Comparison of ENCODE assay signal across 31 cellular contexts in genomic region chr11:57097149-57097548, GRCh38.
"Had no signal": no experiment of that assay in that cellular context is flagged by ENCODE, and none has a peak within 500 bp of the region (broad histone marks: within the 10 kb centered on the region; RNA-seq: fewer than 3 reads in every experiment).

No MANE protein-coding gene starts in this region.

- H3K27me3 ChIP-seq: adrenal gland, body of pancreas, breast epithelium, Peyer's patch, SJSA1 had no signal

- H3K4me3 ChIP-seq: adrenal gland, body of pancreas, breast epithelium, Peyer's patch, SJSA1 had no signal

- ATAC-seq: activated CD4-positive, CD25-positive, alpha-beta regulatory T cell treated with anti-CD3 and anti-CD28 coated beads, Interleukin-2, amount 50 U/mL, for 24 hours; activated naive CD4-positive, alpha-beta T cell treated with anti-CD3 and anti-CD28 coated beads, Interleukin-2, amount 50 U/mL, for 72 hours; activated T-cell treated with anti-CD3 and anti-CD28 coated beads, Interleukin-2, amount 50 U/mL, for 4 hours; body of pancreas; PC-3 had no signal

- H3K27ac ChIP-seq: adrenal gland, body of pancreas, breast epithelium, KMS-11, Peyer's patch, SJSA1 had no signal

- H3K4me1 ChIP-seq: adrenal gland, breast epithelium, Peyer's patch had no signal

- H3K36me3 ChIP-seq: adrenal gland, breast epithelium, Peyer's patch, SJSA1 had no signal

- FAIRE-seq: astrocyte, TTC549 had no signal

- DNase-seq: activated CD4-positive, alpha-beta memory T cell treated with anti-CD3 and anti-CD28 coated beads for 36 hours; activated CD4-positive, alpha-beta T cell treated with anti-CD3 and anti-CD28 coated beads for 4 hours; activated CD4-positive, alpha-beta T cell treated with anti-CD3 and anti-CD28 coated beads, Interleukin-2, amount 50 U/mL, for 1 hour; activated CD8-positive, alpha-beta memory T cell treated with anti-CD3 and anti-CD28 coated beads, Interleukin-2, amount 50 U/mL, for 4 hours; activated gamma-delta T cell treated with Interleukin-2 at 50 U/mL for 16 hours; activated naive CD4-positive, alpha-beta T cell treated with anti-CD3 and anti-CD28 coated beads for 36 hours; activated T-cell treated with anti-CD3 and anti-CD28 coated beads for 4 hours; activated T-cell treated with anti-CD3 and anti-CD28 coated beads, Interleukin-2, amount 50 U/mL, for 4 hours; adrenal gland; body of pancreas; MM.1S; MV-4-11; NCI-H1092; NCI-H1436 treated with DMSO at 0.1 percent for 48 hours; NCI-H1694 treated with DMSO at 0.1 percent for 48 hours; NCI-H2029 treated with DMSO at 0.1 percent for 48 hours; NCI-H2107; NCI-H345; NCI-H524 treated with DMSO at 0.1 percent for 48 hours; PC-3; Peyer's patch; RPMI8226; SHP77 treated with DMSO at 0.1 percent for 48 hours; SK-N-SH had no signal

- H3K9ac ChIP-seq: KMS-11, SK-N-SH had no signal

- H3K4me2 ChIP-seq: KMS-11, SK-N-SH had no signal

- H3K9me3 ChIP-seq: adrenal gland, body of pancreas, breast epithelium, Peyer's patch, SJSA1, SK-N-SH had no signal
